10 cellular contexts compared by ENCODE assay signal in the genomic region with DNA sequence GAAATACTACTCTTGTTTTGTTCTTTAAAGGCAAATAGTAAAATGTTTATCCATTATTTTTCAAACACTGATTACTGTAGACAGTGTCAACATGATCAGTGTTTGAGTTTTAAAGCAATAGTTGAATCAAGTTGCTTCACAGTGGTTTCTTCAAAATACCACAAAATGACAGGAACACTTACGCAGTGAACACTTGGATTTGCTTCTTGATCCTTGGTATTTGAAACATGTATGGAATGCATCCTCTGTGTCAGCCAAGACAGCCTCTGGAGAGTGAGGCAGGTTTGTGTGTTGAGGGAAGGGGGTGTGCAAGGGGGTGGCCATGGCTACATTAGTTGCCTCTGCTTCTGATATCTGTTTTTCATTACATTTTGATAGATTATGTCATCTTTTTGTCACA.
A peak's percentile ranks its signal among the peaks of the same experiment; 100 is the strongest.
DNase-seq lines count a peak whose midpoint lies in the region; ATAC-seq and TF ChIP-seq lines count a peak whose summit lies in the region.
"Had no signal": no experiment of that assay in that cellular context is flagged by ENCODE, and none has a peak within 500 bp of the region (broad histone marks: within the 10 kb centered on the region; RNA-seq: fewer than 3 reads in every experiment).

No MANE protein-coding gene starts in this region.

- CTCF ChIA-PET in BJ (lab: Yijun Ruan, JAX): no interaction called here
- CTCF ChIA-PET in activated CD8-positive, alpha-beta T cell treated with anti-CD3 and anti-CD28 coated beads for 36 hours (lab: Charles Lee): no interaction called here

- peak overlapping the region; percentile 85 for H3K27ac ChIP-seq in fibroblast of lung (ENCODE audit: insufficient read depth, low read length)
- H3K27ac ChIP-seq: VCaP had no signal

- peak overlapping the region; percentile 64 for H3K27ac Mint-ChIP-seq in nephron progenitor cell
- no peak overlapping the region for H3K27ac Mint-ChIP-seq in activated CD8-positive, alpha-beta T cell treated with anti-CD3 and anti-CD28 coated beads for 36 hours

- H3K4me1 ChIP-seq in fibroblast of lung (ENCODE audit: control insufficient read depth, extremely low read depth, insufficient read depth, low read length): peaks cover 33% of the 10 kb centered on the region

- H2AFZ ChIP-seq in fibroblast of lung (ENCODE audit: low read length): no peak overlapping the region

- ATAC-seq in activated CD8-positive, alpha-beta T cell treated with anti-CD3 and anti-CD28 coated beads for 36 hours: no peak
- ATAC-seq in HG03342 (IDR thresholded peaks at IDR 0.05; ENCODE audit: unreplicated experiment): no peak

- no peak overlapping the region for H3K4me3 Mint-ChIP-seq in nephron progenitor cell
- no peak overlapping the region for H3K4me3 Mint-ChIP-seq in activated CD8-positive, alpha-beta T cell treated with anti-CD3 and anti-CD28 coated beads for 36 hours

- TF ChIP-seq CTCF in BJ (IDR thresholded peaks at IDR 0.05; ENCODE audit: insufficient read depth, low read depth, low read length): no peak
- TF ChIP-seq CTCF in fibroblast of lung (conservative IDR thresholded peaks at IDR 0.05 in 1 of 2, IDR thresholded peaks at IDR 0.05 in 1 of 2; ENCODE audit: low read depth in 1 of 2, low read length in 2 of 2): no peak
- TF ChIP-seq CTCF in nephron progenitor cell (IDR thresholded peaks at IDR 0.05): no peak
- TF ChIP-seq CTCF in activated CD8-positive, alpha-beta T cell treated with anti-CD3 and anti-CD28 coated beads for 36 hours (IDR thresholded peaks at IDR 0.05): no peak

- no peaks in the 10 kb centered on the region for H3K9me3 Mint-ChIP-seq in nephron progenitor cell
- no peaks in the 10 kb centered on the region for H3K9me3 Mint-ChIP-seq in activated CD8-positive, alpha-beta T cell treated with anti-CD3 and anti-CD28 coated beads for 36 hours

- peaks cover 39% of the 10 kb centered on the region for H3K4me1 Mint-ChIP-seq in nephron progenitor cell
- H3K4me1 Mint-ChIP-seq in activated CD8-positive, alpha-beta T cell treated with anti-CD3 and anti-CD28 coated beads for 36 hours (ENCODE audit: low read depth): no peaks in the 10 kb centered on the region

- H3K9me3 ChIP-seq in fibroblast of lung (ENCODE audit: control insufficient read depth, insufficient read depth, low read depth, low read length): no peaks in the 10 kb centered on the region

- no peaks in the 10 kb centered on the region for H3K36me3 Mint-ChIP-seq in nephron progenitor cell (ENCODE audit: low read depth)
- no peaks in the 10 kb centered on the region for H3K36me3 Mint-ChIP-seq in activated CD8-positive, alpha-beta T cell treated with anti-CD3 and anti-CD28 coated beads for 36 hours (ENCODE audit: low read depth)

- intact Hi-C loops in activated CD8-positive, alpha-beta T cell treated with anti-CD3 and anti-CD28 coated beads for 36 hours (cut with micrococcal nuclease): no loop called here

- no peaks in the 10 kb centered on the region for H3K27me3 Mint-ChIP-seq in nephron progenitor cell (ENCODE audit: low read depth, poor library complexity)
- H3K27me3 Mint-ChIP-seq in activated CD8-positive, alpha-beta T cell treated with anti-CD3 and anti-CD28 coated beads for 36 hours: peaks cover 3% of the 10 kb centered on the region

- peak; percentile 50 for DNase-seq in BJ (ENCODE audit: low read depth)
- peak; percentile 87 for DNase-seq in RPMI7951 (ENCODE audit: low read depth)
- peak; percentile 81 to 98 for DNase-seq in fibroblast of lung (ENCODE audit: low read depth in 2 of 2)
- peak; percentile 20 for DNase-seq in nephron progenitor cell
- no peak for DNase-seq in activated CD8-positive, alpha-beta T cell treated with anti-CD3 and anti-CD28 coated beads for 36 hours
- DNase-seq in stimulated activated naive CD4-positive, alpha-beta T cell treated with Interleukin-2 at 50 U/mL for 16 hours (lab: John Stamatoyannopoulos, UW): no peak
- DNase-seq in CD1c-positive myeloid dendritic cell (ENCODE audit: extremely low spot score): no peak
- DNase-seq: DMS53 had no signal

- H3K9ac ChIP-seq in fibroblast of lung (ENCODE audit: insufficient read depth, low read length): no peak overlapping the region

- no peaks in the 10 kb centered on the region for H4K20me1 ChIP-seq in fibroblast of lung (ENCODE audit: control insufficient read depth, extremely low read depth, insufficient read depth, low read length)

- H3K4me3 ChIP-seq in BJ (ENCODE audit: low read depth, low read length): no peak overlapping the region
- H3K4me3 ChIP-seq in fibroblast of lung (replicated peaks in 1 of 4; ENCODE audit: control extremely low read depth in 1 of 4, insufficient read depth in 1 of 4, low read depth in 3 of 4, low read length in 4 of 4): peak overlapping the region in 1 of 4 experiments; percentile 20

- H3K4me2 ChIP-seq in fibroblast of lung (ENCODE audit: extremely low read depth, insufficient read depth, low read length): peak overlapping the region; percentile 82

- H3K27me3 ChIP-seq in BJ (ENCODE audit: control insufficient read depth, insufficient read depth, low read length) (no peaks in the 10 kb centered on the region), fibroblast of lung (ENCODE audit: control insufficient read depth, insufficient read depth, low read length) (no peaks in the 10 kb centered on the region)

- POLR2A ChIA-PET in BJ (lab: Charles Lee): no interaction called here
- POLR2A ChIA-PET in activated CD8-positive, alpha-beta T cell treated with anti-CD3 and anti-CD28 coated beads for 36 hours (lab: Charles Lee): no interaction called here

- no peaks in the 10 kb centered on the region for H3K79me2 ChIP-seq in fibroblast of lung (ENCODE audit: control insufficient read depth, insufficient read depth, low read length)

- H3K36me3 ChIP-seq in BJ (ENCODE audit: control insufficient read depth, insufficient read depth, low read length): no peaks in the 10 kb centered on the region
- H3K36me3 ChIP-seq in fibroblast of lung (ENCODE audit: control insufficient read depth, insufficient read depth, low read length): no peaks in the 10 kb centered on the region

Comparison
In these comparisons a context has a peak if more than half of its experiments do, and no peak if none do; other contexts are left out.
1. DNase-seq: peak in BJ (single experiment), RPMI7951 (single experiment), fibroblast of lung (2 of 2) and nephron progenitor cell (single experiment); none in activated CD8-positive, alpha-beta T cell treated with anti-CD3 and anti-CD28 coated beads for 36 hours (single experiment), stimulated activated naive CD4-positive, alpha-beta T cell treated with Interleukin-2 at 50 U/mL for 16 hours (single experiment) and CD1c-positive myeloid dendritic cell (single experiment).